Comparison of ENCODE assay signal across 18 cellular contexts in the genomic region with DNA sequence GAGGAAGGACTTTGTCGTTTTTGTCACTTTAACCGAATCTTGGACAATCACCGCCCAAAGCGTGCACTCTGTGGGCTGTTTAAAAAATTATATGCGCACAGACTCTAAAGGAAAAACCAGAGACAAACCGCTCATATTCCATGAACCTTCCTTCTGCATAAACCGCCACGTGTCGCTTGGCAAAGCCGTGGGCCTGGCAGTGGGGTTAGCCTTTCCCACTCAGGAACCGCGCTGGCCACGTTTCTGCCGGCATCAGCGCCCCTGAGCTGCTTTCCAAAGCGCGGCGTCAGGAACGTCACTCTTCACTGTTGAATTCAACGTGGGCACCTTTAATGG. TPM values are rescaled to one million over a fixed set of nuclear protein-coding genes. Genes with fewer than 3 reads are reported as not detected.
"Had no signal": no experiment of that assay in that cellular context is flagged by ENCODE, and none has a peak within 500 bp of the region (broad histone marks: within the 10 kb centered on the region; RNA-seq: fewer than 3 reads in every experiment).

No MANE protein-coding gene starts in this region.

- H3K36me3 Mint-ChIP-seq: activated CD4-positive, alpha-beta memory T cell treated with anti-CD3 and anti-CD28 coated beads for 36 hours; activated naive CD4-positive, alpha-beta T cell treated with anti-CD3 and anti-CD28 coated beads, Interleukin-2, amount 50 U/mL, for 72 hours had no signal

- H3K27me3 ChIP-seq: ascending aorta, body of pancreas, MG63, Peyer's patch, SJCRH30 had no signal

- H3K36me3 ChIP-seq: ascending aorta, MG63, Peyer's patch, SJCRH30 had no signal

- FAIRE-seq: bronchial epithelial cell, TTC549 had no signal

- H3K27ac ChIP-seq: ascending aorta, body of pancreas, Peyer's patch, RWPE1 had no signal

- H3K9me3 Mint-ChIP-seq: activated CD4-positive, alpha-beta memory T cell treated with anti-CD3 and anti-CD28 coated beads for 36 hours; activated CD4-positive, alpha-beta T cell treated with anti-CD3 and anti-CD28 coated beads, Interleukin-2, amount 10 ng/mL, durations not matched to agents 7 days and 5 days; activated naive CD4-positive, alpha-beta T cell treated with anti-CD3 and anti-CD28 coated beads, Interleukin-2, amount 50 U/mL, for 72 hours; activated naive CD8-positive, alpha-beta T cell treated with anti-CD3 and anti-CD28 coated beads, Interleukin-2, amount 50 U/mL, for 24 hours; activated T-cell treated with anti-CD3 and anti-CD28 coated beads, Interleukin-2, amount 50 U/mL, for 4 hours had no signal

- H3K4me1 ChIP-seq: ascending aorta had no signal

- H3K4me1 Mint-ChIP-seq: activated CD4-positive, alpha-beta T cell treated with anti-CD3 and anti-CD28 coated beads, Interleukin-2, amount 10 ng/mL, durations not matched to agents 7 days and 5 days had no signal

- DNase-seq: MV-4-11, NCI-H1417 treated with DMSO at 0.1 percent for 48 hours, NCI-H2107, NCI-H510A had no signal

- H3K27ac Mint-ChIP-seq: activated CD4-positive, alpha-beta memory T cell treated with anti-CD3 and anti-CD28 coated beads for 36 hours; activated CD4-positive, alpha-beta T cell treated with anti-CD3 and anti-CD28 coated beads, Interleukin-2, amount 10 ng/mL, durations not matched to agents 7 days and 5 days; activated naive CD4-positive, alpha-beta T cell treated with anti-CD3 and anti-CD28 coated beads, Interleukin-2, amount 50 U/mL, for 72 hours; activated naive CD8-positive, alpha-beta T cell treated with anti-CD3 and anti-CD28 coated beads, Interleukin-2, amount 50 U/mL, for 24 hours had no signal

- H3K4me3 ChIP-seq: ascending aorta, body of pancreas, MG63, Peyer's patch, SJCRH30 had no signal

- H3K9me3 ChIP-seq: ascending aorta, body of pancreas, MG63, Peyer's patch, SJCRH30 had no signal

- H3K4me3 Mint-ChIP-seq: activated CD4-positive, alpha-beta memory T cell treated with anti-CD3 and anti-CD28 coated beads for 36 hours; activated CD4-positive, alpha-beta T cell treated with anti-CD3 and anti-CD28 coated beads, Interleukin-2, amount 10 ng/mL, durations not matched to agents 7 days and 5 days; activated naive CD8-positive, alpha-beta T cell treated with anti-CD3 and anti-CD28 coated beads, Interleukin-2, amount 50 U/mL, for 24 hours; activated T-cell treated with anti-CD3 and anti-CD28 coated beads, Interleukin-2, amount 50 U/mL, for 4 hours had no signal

RNA-seq across cellular contexts. Expression of a gene that starts 22.8 kb away (rescaled TPM):
- total RNA-seq: activated CD4-positive, alpha-beta memory T cell treated with anti-CD3 and anti-CD28 coated beads for 36 hours; activated CD4-positive, alpha-beta T cell treated with anti-CD3 and anti-CD28 coated beads, Interleukin-2, amount 10 ng/mL, durations not matched to agents 7 days and 5 days; activated naive CD4-positive, alpha-beta T cell treated with anti-CD3 and anti-CD28 coated beads, Interleukin-2, amount 50 U/mL, for 72 hours; activated T-cell treated with anti-CD3 and anti-CD28 coated beads, Interleukin-2, amount 50 U/mL, for 4 hours; ascending aorta; body of pancreas; bronchial epithelial cell; Peyer's patch; Right ventricle myocardium superior; SJCRH30 had no signal

RNA-seq across cellular contexts. Expression of a gene that starts 30.5 kb away (rescaled TPM):
- total RNA-seq: activated CD4-positive, alpha-beta memory T cell treated with anti-CD3 and anti-CD28 coated beads for 36 hours; activated CD4-positive, alpha-beta T cell treated with anti-CD3 and anti-CD28 coated beads, Interleukin-2, amount 10 ng/mL, durations not matched to agents 7 days and 5 days; activated naive CD4-positive, alpha-beta T cell treated with anti-CD3 and anti-CD28 coated beads, Interleukin-2, amount 50 U/mL, for 72 hours; activated T-cell treated with anti-CD3 and anti-CD28 coated beads, Interleukin-2, amount 50 U/mL, for 4 hours; ascending aorta; body of pancreas; bronchial epithelial cell; Peyer's patch; Right ventricle myocardium superior; SJCRH30 had no signal

RNA-seq across cellular contexts. Expression of a gene that starts 44.1 kb away (rescaled TPM):
- total RNA-seq: activated CD4-positive, alpha-beta memory T cell treated with anti-CD3 and anti-CD28 coated beads for 36 hours; activated CD4-positive, alpha-beta T cell treated with anti-CD3 and anti-CD28 coated beads, Interleukin-2, amount 10 ng/mL, durations not matched to agents 7 days and 5 days; activated naive CD4-positive, alpha-beta T cell treated with anti-CD3 and anti-CD28 coated beads, Interleukin-2, amount 50 U/mL, for 72 hours; activated T-cell treated with anti-CD3 and anti-CD28 coated beads, Interleukin-2, amount 50 U/mL, for 4 hours; ascending aorta; body of pancreas; bronchial epithelial cell; Peyer's patch; Right ventricle myocardium superior; SJCRH30 had no signal

RNA-seq across cellular contexts. Expression of a gene that starts 44.6 kb away (rescaled TPM):
- total RNA-seq: activated CD4-positive, alpha-beta memory T cell treated with anti-CD3 and anti-CD28 coated beads for 36 hours; activated CD4-positive, alpha-beta T cell treated with anti-CD3 and anti-CD28 coated beads, Interleukin-2, amount 10 ng/mL, durations not matched to agents 7 days and 5 days; activated naive CD4-positive, alpha-beta T cell treated with anti-CD3 and anti-CD28 coated beads, Interleukin-2, amount 50 U/mL, for 72 hours; activated T-cell treated with anti-CD3 and anti-CD28 coated beads, Interleukin-2, amount 50 U/mL, for 4 hours; ascending aorta; body of pancreas; bronchial epithelial cell; Peyer's patch; Right ventricle myocardium superior; SJCRH30 had no signal

RNA-seq across cellular contexts. Expression of a gene that starts 54.3 kb away (rescaled TPM):
- total RNA-seq: activated CD4-positive, alpha-beta memory T cell treated with anti-CD3 and anti-CD28 coated beads for 36 hours; activated CD4-positive, alpha-beta T cell treated with anti-CD3 and anti-CD28 coated beads, Interleukin-2, amount 10 ng/mL, durations not matched to agents 7 days and 5 days; activated naive CD4-positive, alpha-beta T cell treated with anti-CD3 and anti-CD28 coated beads, Interleukin-2, amount 50 U/mL, for 72 hours; activated T-cell treated with anti-CD3 and anti-CD28 coated beads, Interleukin-2, amount 50 U/mL, for 4 hours; ascending aorta; body of pancreas; bronchial epithelial cell; Peyer's patch; Right ventricle myocardium superior; SJCRH30 had no signal
